Comparison of ENCODE assay signal across 16 cellular contexts in genomic region chr13:28652002-28652401, GRCh38. TPM values are rescaled to one million over a fixed set of nuclear protein-coding genes. Genes with fewer than 3 reads are reported as not detected.
A peak's percentile ranks its signal among the peaks of the same experiment; 100 is the strongest.
DNase-seq lines count a peak whose midpoint lies in the region; ATAC-seq and TF ChIP-seq lines count a peak whose summit lies in the region.
"Had no signal": no experiment of that assay in that cellular context is flagged by ENCODE, and none has a peak within 500 bp of the region (broad histone marks: within the 10 kb centered on the region; RNA-seq: fewer than 3 reads in every experiment).

No MANE protein-coding gene starts in this region.

- H3K4me1 Mint-ChIP-seq in activated T-cell treated with anti-CD3 and anti-CD28 coated beads, Interleukin-2, amount 50 U/mL, for 24 hours (ENCODE audit: low read depth), result peaks cover 56% of the 10 kb centered on the region
- H3K4me1 Mint-ChIP-seq in CD8-positive, alpha-beta T cell (ENCODE audit: low read depth), result peaks cover 17% of the 10 kb centered on the region
- H3K4me1 Mint-ChIP-seq in activated T-helper 17 cell treated with anti-CD3 and anti-CD28 coated beads, Interleukin-2, amount 50 U/mL, for 72 hours, result peaks cover 16% of the 10 kb centered on the region
- H3K4me1 Mint-ChIP-seq in nephron progenitor cell, result peaks cover 26% of the 10 kb centered on the region

- CTCF ChIA-PET in CD8-positive, alpha-beta T cell (lab: Charles Lee), result no interaction called here

- H3K9me3 ChIP-seq in CD8-positive, alpha-beta T cell (ENCODE audit: low read length), result no peaks in the 10 kb centered on the region
- H3K9me3 ChIP-seq: SJCRH30 had no signal

- H3K9me3 Mint-ChIP-seq in activated T-cell treated with anti-CD3 and anti-CD28 coated beads, Interleukin-2, amount 50 U/mL, for 24 hours, result no peaks in the 10 kb centered on the region
- no peaks in the 10 kb centered on the region for H3K9me3 Mint-ChIP-seq in CD8-positive, alpha-beta T cell
- H3K9me3 Mint-ChIP-seq in activated T-helper 17 cell treated with anti-CD3 and anti-CD28 coated beads, Interleukin-2, amount 50 U/mL, for 72 hours, result no peaks in the 10 kb centered on the region
- no peaks in the 10 kb centered on the region for H3K9me3 Mint-ChIP-seq in nephron progenitor cell
- H3K9me3 Mint-ChIP-seq: CD4-positive, alpha-beta T cell had no signal

- ATAC-seq in CD8-positive, alpha-beta T cell, result no peak
- peak; percentile 45 for ATAC-seq in activated T-helper 17 cell treated with anti-CD3 and anti-CD28 coated beads, Interleukin-2, amount 50 U/mL, for 72 hours (replicated peaks)

- peaks cover 22% of the 10 kb centered on the region for H3K36me3 Mint-ChIP-seq in activated T-cell treated with anti-CD3 and anti-CD28 coated beads, Interleukin-2, amount 50 U/mL, for 24 hours (ENCODE audit: low read depth)
- peaks cover 6% of the 10 kb centered on the region for H3K36me3 Mint-ChIP-seq in CD8-positive, alpha-beta T cell
- H3K36me3 Mint-ChIP-seq in activated T-helper 17 cell treated with anti-CD3 and anti-CD28 coated beads, Interleukin-2, amount 50 U/mL, for 72 hours (ENCODE audit: low read depth), result peaks cover 13% of the 10 kb centered on the region
- peaks cover 5% of the 10 kb centered on the region for H3K36me3 Mint-ChIP-seq in nephron progenitor cell (ENCODE audit: low read depth)

- in situ Hi-C loops in GM13976 (cut with MboI; ENCODE audit: low sequenced_read_pairs, unreplicated experiment), result no loop called here

- no peak overlapping the region for H3K27ac ChIP-seq in CD8-positive, alpha-beta T cell (ENCODE audit: low read depth, low read length)
- H3K27ac ChIP-seq: GM23248, HL-60, SJCRH30 had no signal

- no peak overlapping the region for H3K4me3 Mint-ChIP-seq in activated T-cell treated with anti-CD3 and anti-CD28 coated beads, Interleukin-2, amount 50 U/mL, for 24 hours
- H3K4me3 Mint-ChIP-seq in CD8-positive, alpha-beta T cell, result no peak overlapping the region
- no peak overlapping the region for H3K4me3 Mint-ChIP-seq in activated T-helper 17 cell treated with anti-CD3 and anti-CD28 coated beads, Interleukin-2, amount 50 U/mL, for 72 hours
- no peak overlapping the region for H3K4me3 Mint-ChIP-seq in nephron progenitor cell
- H3K4me3 Mint-ChIP-seq: CD4-positive, alpha-beta T cell had no signal

- POLR2A ChIA-PET in CD8-positive, alpha-beta T cell (lab: Charles Lee), result interaction anchor here (0.6 kb wide), 1 partner anchor 1980 kb away, joined by 6 read pairs; no protein-coding TSS in a partner anchor

- H3K4me1 ChIP-seq in CD8-positive, alpha-beta T cell (ENCODE audit: insufficient read depth, low read length), result no peaks in the 10 kb centered on the region
- H3K4me1 ChIP-seq: SJCRH30 had no signal

- H3K36me3 ChIP-seq in CD8-positive, alpha-beta T cell (ENCODE audit: insufficient read depth, low read length), result no peaks in the 10 kb centered on the region
- H3K36me3 ChIP-seq: SJCRH30 had no signal

- no peak overlapping the region for H3K4me3 ChIP-seq in CD8-positive, alpha-beta T cell (ENCODE audit: low read depth, low read length)
- H3K4me3 ChIP-seq: GM23248, SJCRH30 had no signal

- TF ChIP-seq CTCF in CD8-positive, alpha-beta T cell (IDR thresholded peaks at IDR 0.05), result no peak
- TF ChIP-seq CTCF in nephron progenitor cell (IDR thresholded peaks at IDR 0.05), result no peak
- TF ChIP-seq CTCF in GM13976 (IDR thresholded peaks at IDR 0.05; ENCODE audit: borderline replicate concordance, control extremely low read depth, extremely low read depth, insufficient read depth, missing control alignments), result no peak

- no peaks in the 10 kb centered on the region for H3K27me3 Mint-ChIP-seq in activated T-cell treated with anti-CD3 and anti-CD28 coated beads, Interleukin-2, amount 50 U/mL, for 24 hours
- H3K27me3 Mint-ChIP-seq in CD8-positive, alpha-beta T cell (ENCODE audit: low read depth), result no peaks in the 10 kb centered on the region
- H3K27me3 Mint-ChIP-seq in activated T-helper 17 cell treated with anti-CD3 and anti-CD28 coated beads, Interleukin-2, amount 50 U/mL, for 72 hours, result no peaks in the 10 kb centered on the region
- no peaks in the 10 kb centered on the region for H3K27me3 Mint-ChIP-seq in nephron progenitor cell (ENCODE audit: low read depth, poor library complexity)
- H3K27me3 Mint-ChIP-seq: CD4-positive, alpha-beta T cell had no signal

- H3K27me3 ChIP-seq in CD8-positive, alpha-beta T cell (ENCODE audit: insufficient read depth, low read length), result no peaks in the 10 kb centered on the region
- H3K27me3 ChIP-seq: SJCRH30 had no signal

- intact Hi-C loops in CD8-positive, alpha-beta T cell (cut with DNase I, micrococcal nuclease), result no loop called here

- H3K27ac Mint-ChIP-seq in activated T-cell treated with anti-CD3 and anti-CD28 coated beads, Interleukin-2, amount 50 U/mL, for 24 hours, result peak overlapping the region; percentile 34
- peak overlapping the region; percentile 19 for H3K27ac Mint-ChIP-seq in CD8-positive, alpha-beta T cell
- no peak overlapping the region for H3K27ac Mint-ChIP-seq in activated T-helper 17 cell treated with anti-CD3 and anti-CD28 coated beads, Interleukin-2, amount 50 U/mL, for 72 hours
- H3K27ac Mint-ChIP-seq in nephron progenitor cell, result peak overlapping the region; percentile 33

- no peak for DNase-seq in activated T-cell treated with anti-CD3 and anti-CD28 coated beads, Interleukin-2, amount 50 U/mL, for 24 hours
- DNase-seq in activated T-cell treated with anti-CD3 and anti-CD28 coated beads, Interleukin-2, amount 50 U/mL, for 48 hours, result no peak
- DNase-seq in CD8-positive, alpha-beta T cell, result no peak
- no peak for DNase-seq in nephron progenitor cell
- DNase-seq in dermis blood vessel endothelial cell, result no peak
- no peak for DNase-seq in A172 (ENCODE audit: low spot score)
- DNase-seq in GM13976 (ENCODE audit: low spot score), result no peak
- DNase-seq: CD4-positive, alpha-beta T cell; HCEC 1CT; NCI-H1417 treated with DMSO at 0.1 percent for 48 hours; NCI-H1930; NCI-H526 treated with DMSO at 0.1 percent for 48 hours; SJCRH30 had no signal

RNA-seq across cellular contexts. Expression of gene POMP, which starts 6.9 kb away (rescaled TPM):
- 10 to 100 TPM; 34.7 to 38.0 TPM for total RNA-seq in CD8-positive, alpha-beta T cell
- total RNA-seq in activated T-helper 17 cell treated with anti-CD3 and anti-CD28 coated beads, Interleukin-2, amount 50 U/mL, for 72 hours, result 100 to 1,000 TPM in 1 of 2 donors, 10 to 100 TPM in 1; 71.3 to 101 TPM
- 99.5 and 121 TPM in 2 replicates for total RNA-seq in dermis blood vessel endothelial cell
- total RNA-seq in A172 (2014; rRNA removed; shearing (Covaris generic)), result 135 and 234 TPM in 2 replicates
